14 cellular contexts compared by ENCODE assay signal in genomic region chr7:142481548-142481947, GRCh38.
DNase-seq lines count a peak whose midpoint lies in the region; ATAC-seq and TF ChIP-seq lines count a peak whose summit lies in the region.
"Had no signal": no experiment of that assay in that cellular context is flagged by ENCODE, and none has a peak within 500 bp of the region (broad histone marks: within the 10 kb centered on the region; RNA-seq: fewer than 3 reads in every experiment).

No MANE protein-coding gene starts in this region.

- H3K27me3 Mint-ChIP-seq in activated T-helper 17 cell treated with anti-CD3 and anti-CD28 coated beads, Interleukin-2, amount 50 U/mL, for 72 hours, result no peaks in the 10 kb centered on the region
- peaks cover 16% of the 10 kb centered on the region for H3K27me3 Mint-ChIP-seq in progenitor cell of endocrine pancreas

- no peak overlapping the region for H3K27ac ChIP-seq in ascending aorta
- H3K27ac ChIP-seq: 22Rv1, coronary artery, heart left ventricle, sigmoid colon had no signal

- no peak for ATAC-seq in activated T-helper 17 cell treated with anti-CD3 and anti-CD28 coated beads, Interleukin-2, amount 50 U/mL, for 72 hours (replicated peaks)
- no peak for ATAC-seq in GM18861 (IDR thresholded peaks at IDR 0.05; ENCODE audit: unreplicated experiment)
- ATAC-seq: heart left ventricle had no signal

- H3K27me3 ChIP-seq in ascending aorta, result no peaks in the 10 kb centered on the region
- H3K27me3 ChIP-seq: sigmoid colon had no signal

- H3K4me3 ChIP-seq in ascending aorta, result no peak overlapping the region
- H3K4me3 ChIP-seq: coronary artery, heart left ventricle, sigmoid colon had no signal

- H3K4me3 Mint-ChIP-seq in activated T-helper 17 cell treated with anti-CD3 and anti-CD28 coated beads, Interleukin-2, amount 50 U/mL, for 72 hours, result peak overlapping the region; percentile 42
- no peak overlapping the region for H3K4me3 Mint-ChIP-seq in progenitor cell of endocrine pancreas (ENCODE audit: low read depth)

- H3K27ac Mint-ChIP-seq in activated T-helper 17 cell treated with anti-CD3 and anti-CD28 coated beads, Interleukin-2, amount 50 U/mL, for 72 hours, result peak overlapping the region; percentile 31
- H3K27ac Mint-ChIP-seq in progenitor cell of endocrine pancreas, result no peak overlapping the region

- peaks cover 32% of the 10 kb centered on the region for H3K4me1 Mint-ChIP-seq in activated T-helper 17 cell treated with anti-CD3 and anti-CD28 coated beads, Interleukin-2, amount 50 U/mL, for 72 hours
- peaks cover 5% of the 10 kb centered on the region for H3K4me1 Mint-ChIP-seq in progenitor cell of endocrine pancreas (ENCODE audit: low read depth)

- intact Hi-C loops in ascending aorta (cut with DNase I), result no loop called here

- TF ChIP-seq CTCF in progenitor cell of endocrine pancreas (IDR thresholded peaks at IDR 0.05; ENCODE audit: unreplicated experiment) (no peak), ascending aorta (IDR thresholded peaks at IDR 0.05) (no peak)

- H3K36me3 Mint-ChIP-seq in activated T-helper 17 cell treated with anti-CD3 and anti-CD28 coated beads, Interleukin-2, amount 50 U/mL, for 72 hours (ENCODE audit: low read depth), result no peaks in the 10 kb centered on the region
- no peaks in the 10 kb centered on the region for H3K36me3 Mint-ChIP-seq in progenitor cell of endocrine pancreas (ENCODE audit: insufficient read depth)

- H3K9me3 ChIP-seq in ascending aorta, result no peaks in the 10 kb centered on the region
- H3K9me3 ChIP-seq: heart left ventricle, sigmoid colon had no signal

- H3K9me3 Mint-ChIP-seq in activated T-helper 17 cell treated with anti-CD3 and anti-CD28 coated beads, Interleukin-2, amount 50 U/mL, for 72 hours, result no peaks in the 10 kb centered on the region
- peaks cover 4% of the 10 kb centered on the region for H3K9me3 Mint-ChIP-seq in progenitor cell of endocrine pancreas (ENCODE audit: low read depth)

- no peaks in the 10 kb centered on the region for H3K36me3 ChIP-seq in ascending aorta
- H3K36me3 ChIP-seq: heart left ventricle, sigmoid colon had no signal

- H3K4me1 ChIP-seq in ascending aorta, result no peaks in the 10 kb centered on the region

- DNase-seq in NCI-H82 (lab: John Stamatoyannopoulos, UW) (peak; percentile 28), NCI-H82 treated with DMSO at 0.1 percent for 48 hours (lab: John Stamatoyannopoulos, UW; ENCODE audit: unreplicated experiment) (no peak), HCEC 1CT (peak; percentile 47), left kidney (ENCODE audit: low read depth, low spot score) (peak; percentile 28), progenitor cell of endocrine pancreas (ENCODE audit: low spot score, unreplicated experiment) (no peak), ascending aorta (ENCODE audit: low spot score in 2 of 2) (no peak)
- DNase-seq: heart left ventricle, NCI-H748 treated with DMSO at 0.1 percent for 48 hours, sigmoid colon, T-helper 1 cell had no signal

Comparison
In these comparisons a context has a peak if more than half of its experiments do, and no peak if none do; other contexts are left out.
1. DNase-seq: peak in NCI-H82 (single experiment), HCEC 1CT (single experiment) and left kidney (single experiment); none in NCI-H82 treated with DMSO at 0.1 percent for 48 hours (single experiment), progenitor cell of endocrine pancreas (single experiment) and ascending aorta (0 of 2).